ENCODE assay signal across 20 cellular contexts in genomic region chr10:126216221-126216701, GRCh38.
A peak's percentile ranks its signal among the peaks of the same experiment; 100 is the strongest.
DNase-seq lines count a peak whose midpoint lies in the region; ATAC-seq and TF ChIP-seq lines count a peak whose summit lies in the region.
"Had no signal": no experiment of that assay in that cellular context is flagged by ENCODE, and none has a peak within 500 bp of the region (broad histone marks: within the 10 kb centered on the region; RNA-seq: fewer than 3 reads in every experiment).

No MANE protein-coding gene starts in this region.

- peak overlapping the region; percentile 77 for H3K27ac ChIP-seq in osteoblast (ENCODE audit: low read depth, low read length)
- H3K27ac ChIP-seq: neutrophil, transverse colon had no signal

- peak overlapping the region; percentile 1 for H2AFZ ChIP-seq in osteoblast (ENCODE audit: low read length)

- H4K20me1 ChIP-seq in osteoblast (ENCODE audit: insufficient read depth, low read length), result no peaks in the 10 kb centered on the region

- no peak for TF ChIP-seq CTCF in osteoblast (IDR thresholded peaks at IDR 0.05; ENCODE audit: extremely low read depth, low read depth, low read length)

- H3K9me3 ChIP-seq in osteoblast (ENCODE audit: low read depth, low read length), result no peaks in the 10 kb centered on the region
- H3K9me3 ChIP-seq: left lung, neutrophil, transverse colon had no signal

- no peaks in the 10 kb centered on the region for H3K27me3 ChIP-seq in osteoblast (ENCODE audit: insufficient read depth, low read length)
- H3K27me3 ChIP-seq: neutrophil had no signal

- ATAC-seq in HG02884 (IDR thresholded peaks at IDR 0.05; ENCODE audit: unreplicated experiment) (no peak), GM21737 (IDR thresholded peaks at IDR 0.05; ENCODE audit: unreplicated experiment) (no peak)
- ATAC-seq: activated CD4-positive, alpha-beta T cell treated with anti-CD3 and anti-CD28 coated beads for 36 hours; activated T-cell treated with anti-CD3 and anti-CD28 coated beads, Interleukin-2, amount 50 U/mL, for 72 hours; left lung; PC-3; T-cell had no signal

- peaks cover 57% of the 10 kb centered on the region for H3K79me2 ChIP-seq in osteoblast (ENCODE audit: insufficient read depth, low read length)

- peak overlapping the region; percentile 22 for H3K4me2 ChIP-seq in osteoblast (ENCODE audit: insufficient read depth, low read length)

- peaks cover 20% of the 10 kb centered on the region for H3K4me1 ChIP-seq in osteoblast (ENCODE audit: insufficient read depth, low read length)
- H3K4me1 ChIP-seq: left lung, transverse colon had no signal

- H3K36me3 ChIP-seq in osteoblast (ENCODE audit: insufficient read depth, low read length), result peaks cover 22% of the 10 kb centered on the region
- H3K36me3 ChIP-seq: left lung, neutrophil, transverse colon had no signal

- no peak overlapping the region for H3K4me3 ChIP-seq in osteoblast (ENCODE audit: insufficient read depth, low read length)
- H3K4me3 ChIP-seq: left lung, transverse colon had no signal

- DNase-seq in AG20443 (ENCODE audit: low spot score), result peak; percentile 30
- DNase-seq in RPMI7951 (ENCODE audit: low read depth), result peak; percentile 95
- DNase-seq in fibroblast of peridontal ligament (ENCODE audit: extremely low read depth), result peak; percentile 72
- DNase-seq in osteoblast (ENCODE audit: insufficient read length, low spot score, missing footprints), result no peak
- no peak for DNase-seq in stimulated activated CD4-positive, alpha-beta T cell treated with anti-CD3 and anti-CD28 coated beads, Interleukin-4, amount 100 ng/mL, for 1 hour
- no peak for DNase-seq in stimulated activated CD4-positive, alpha-beta T cell treated with anti-CD3 and anti-CD28 coated beads, Interleukin-12 subunit alpha, Interleukin-12 subunit beta, amount 100 ng/mL, for 4 hours
- DNase-seq: activated CD4-positive, alpha-beta T cell treated with anti-CD3 and anti-CD28 coated beads for 36 hours; activated T-cell treated with anti-CD3 and anti-CD28 coated beads, Interleukin-2, amount 50 U/mL, for 72 hours; amygdala; DMS53; effector CD4-positive, alpha-beta T cell; hippocampal formation; left lung; PC-3; stimulated activated CD4-positive, alpha-beta T cell treated with anti-CD3 and anti-CD28 coated beads, Interleukin-15, amount 100 ng/mL, for 24 hours; T-cell; transverse colon had no signal

Comparison
In these comparisons a context has a peak if more than half of its experiments do, and no peak if none do; other contexts are left out.
1. DNase-seq: peak in AG20443 (single experiment), RPMI7951 (single experiment) and fibroblast of peridontal ligament (single experiment); none in osteoblast (single experiment), stimulated activated CD4-positive, alpha-beta T cell treated with anti-CD3 and anti-CD28 coated beads, Interleukin-4, amount 100 ng/mL, for 1 hour (single experiment) and stimulated activated CD4-positive, alpha-beta T cell treated with anti-CD3 and anti-CD28 coated beads, Interleukin-12 subunit alpha, Interleukin-12 subunit beta, amount 100 ng/mL, for 4 hours (single experiment).